ENCODE assay signal across 8 cellular contexts in genomic region chr5:176573564-176574296, GRCh38. TPM values are rescaled to one million over a fixed set of nuclear protein-coding genes. Genes with fewer than 3 reads are reported as not detected.
DNase-seq lines count a peak whose midpoint lies in the region; ATAC-seq and TF ChIP-seq lines count a peak whose summit lies in the region.

No MANE protein-coding gene starts in this region.

- H3K27ac ChIP-seq in SJSA1: no peak overlapping the region
- no peak overlapping the region for H3K27ac ChIP-seq in psoas muscle
- no peak overlapping the region for H3K27ac ChIP-seq in aorta (ENCODE audit: low read depth in 1 of 2, low read length in 2 of 2)

- H3K4me3 ChIP-seq in SJSA1 (no peak overlapping the region), psoas muscle (no peak overlapping the region), aorta (ENCODE audit: low read length in 2 of 2) (no peak overlapping the region)

- no peaks in the 10 kb centered on the region for H3K9me3 ChIP-seq in SJSA1 (replicated peaks)
- H3K9me3 ChIP-seq in psoas muscle: no peaks in the 10 kb centered on the region
- no peaks in the 10 kb centered on the region for H3K9me3 ChIP-seq in aorta (ENCODE audit: control insufficient read depth, low read length)

- peaks cover 10% of the 10 kb centered on the region; the same call in 1 of the 2 replicates for H3K27me3 ChIP-seq in SJSA1 (replicated peaks)
- H3K27me3 ChIP-seq in psoas muscle (ENCODE audit: insufficient read depth in 3 of 3, low read length in 2 of 3): peaks cover 0 to 3% (median 0%) of the 10 kb centered on the region in 3 donors
- H3K27me3 ChIP-seq in aorta (ENCODE audit: control insufficient read depth in 1 of 2, insufficient read depth in 2 of 2, low read length in 1 of 2): no peaks in the 10 kb centered on the region

- no peaks in the 10 kb centered on the region for H3K9me3 Mint-ChIP-seq in activated naive CD4-positive, alpha-beta T cell treated with anti-CD3 and anti-CD28 coated beads for 36 hours

- intact Hi-C loops in activated naive CD4-positive, alpha-beta T cell treated with anti-CD3 and anti-CD28 coated beads for 36 hours (cut with micrococcal nuclease): loop anchor here (1.0 kb wide), 2 partner anchors 46 to 74 kb away; partner anchors contain the start of gene TSPAN17
- intact Hi-C loops in Right ventricle myocardium superior (cut with DNase I) (loop anchor here (10.0 kb wide), 1 partner anchor 71 kb away; the partner anchor contains the start of gene TSPAN17), psoas muscle (cut with DNase I) (loop anchor here (2.0 to 5.0 kb wide), 2 partner anchors 73 to 74 kb away; partner anchors contain the start of gene TSPAN17 (in 2 of the 2)), aorta (cut with DNase I) (no loop called here)

- H3K4me1 ChIP-seq in SJSA1 (replicated peaks): 0 out of 2 replicates have a peak, but pooled peaks cover 3% of the 10 kb centered on the region
- H3K4me1 ChIP-seq in psoas muscle: no peaks in the 10 kb centered on the region
- no peaks in the 10 kb centered on the region for H3K4me1 ChIP-seq in aorta (ENCODE audit: control insufficient read depth in 1 of 2, insufficient read depth in 2 of 2, low read length in 2 of 2)

- no peak overlapping the region for H3K4me3 Mint-ChIP-seq in activated naive CD4-positive, alpha-beta T cell treated with anti-CD3 and anti-CD28 coated beads for 36 hours

- H3K36me3 Mint-ChIP-seq in activated naive CD4-positive, alpha-beta T cell treated with anti-CD3 and anti-CD28 coated beads for 36 hours (ENCODE audit: low read depth): no peaks in the 10 kb centered on the region

- no peak overlapping the region for H3K27ac Mint-ChIP-seq in activated naive CD4-positive, alpha-beta T cell treated with anti-CD3 and anti-CD28 coated beads for 36 hours

- WGBS in psoas muscle, 3 donors: 36 to 41% (median 39%) methylated on average over 16 to 18 of the region's 18 CpGs
- 34 to 36% methylated on average over 18 of the region's 18 CpGs for WGBS in aorta, 2 donors

- H3K36me3 ChIP-seq in SJSA1 (no peaks in the 10 kb centered on the region), psoas muscle (ENCODE audit: insufficient read depth in 1 of 2, low read depth in 1 of 2) (no peaks in the 10 kb centered on the region), aorta (ENCODE audit: control insufficient read depth in 1 of 2, insufficient read depth in 2 of 2, low read length in 1 of 2) (no peaks in the 10 kb centered on the region)

- CTCF ChIA-PET in activated naive CD4-positive, alpha-beta T cell treated with anti-CD3 and anti-CD28 coated beads for 36 hours (lab: Charles Lee): interaction anchor here (0.6 to 2.6 kb wide), 28 partner anchors 8 to 844 kb away, joined by 3 to 19 read pairs (median 3); partner anchors contain the start of genes CDHR2, EIF4E1B, KIAA1191 and SNCB

- peak; percentile 81 for DNase-seq in DMS 273 (lab: John Stamatoyannopoulos, UW; ENCODE audit: unreplicated experiment)
- no peak for DNase-seq in DMS 273 treated with DMSO at 0.1 percent for 48 hours (lab: John Stamatoyannopoulos, UW)
- DNase-seq in SJSA1 (ENCODE audit: low read depth in 1 of 2, low spot score in 2 of 2): peak; percentile 65 to 82
- peak; percentile 81 for DNase-seq in activated naive CD4-positive, alpha-beta T cell treated with anti-CD3 and anti-CD28 coated beads for 36 hours
- peak; percentile 83 for DNase-seq in Right ventricle myocardium superior
- DNase-seq in psoas muscle: peak; percentile 69 to 86
- DNase-seq in aorta: peak; percentile 71 to 91

- peaks cover 3% of the 10 kb centered on the region for H3K4me1 Mint-ChIP-seq in activated naive CD4-positive, alpha-beta T cell treated with anti-CD3 and anti-CD28 coated beads for 36 hours (ENCODE audit: low read depth)

- TF ChIP-seq CTCF in psoas muscle (IDR thresholded peaks at IDR 0.05): peak; percentile 83

- no peaks in the 10 kb centered on the region for H3K27me3 Mint-ChIP-seq in activated naive CD4-positive, alpha-beta T cell treated with anti-CD3 and anti-CD28 coated beads for 36 hours (ENCODE audit: low read depth)

- ATAC-seq in HG03039 (IDR thresholded peaks at IDR 0.05; ENCODE audit: unreplicated experiment) (peak; percentile 64), Right ventricle myocardium superior (ENCODE audit: poor library complexity) (peak; percentile 94), psoas muscle (peak; percentile 81 to 98 (median 92)), aorta (ENCODE audit: low FRiP score) (peak; percentile 74)

RNA-seq across cellular contexts. Expression of gene CDHR2, which starts 24.6 kb away (rescaled TPM):
- not detected in 2 replicates for total RNA-seq in SJSA1 (2014; rRNA removed; shearing (Covaris generic))
- total RNA-seq in activated naive CD4-positive, alpha-beta T cell treated with anti-CD3 and anti-CD28 coated beads for 36 hours: under 1 TPM; 0.19 to 0.35 TPM
- 0.19 TPM for total RNA-seq in Right ventricle myocardium superior
- total RNA-seq in psoas muscle: under 1 TPM in 2 of 4 donors, not detected in 2; 0.13 to 0.30 TPM
- polyA plus RNA-seq in psoas muscle: under 1 TPM in 2 of 3 donors, not detected in 1; 0.03 to 0.16 TPM
- not detected for total RNA-seq in aorta
- polyA plus RNA-seq in aorta: 10 to 100 TPM in 1 of 2 donors, under 1 TPM in 1; 0.08 to 21.5 TPM

RNA-seq across cellular contexts. Expression of gene GPRIN1, which starts 36.2 kb away (rescaled TPM):
- total RNA-seq in SJSA1 (2014; rRNA removed; shearing (Covaris generic)): 15.0 and 15.6 TPM in 2 replicates
- 1 to 10 TPM; 1.4 to 1.5 TPM for total RNA-seq in activated naive CD4-positive, alpha-beta T cell treated with anti-CD3 and anti-CD28 coated beads for 36 hours
- total RNA-seq in Right ventricle myocardium superior: 0.56 TPM
- under 1 TPM; 0.21 to 0.71 (median 0.37) TPM for total RNA-seq in psoas muscle
- 1 to 10 TPM in 1 of 3 donors, under 1 TPM in 2; 0.18 to 1.2 (median 0.23) TPM for polyA plus RNA-seq in psoas muscle
- under 1 TPM; 0.81 to 0.87 TPM for total RNA-seq in aorta
- polyA plus RNA-seq in aorta: under 1 TPM; 0.15 to 0.50 TPM

RNA-seq across cellular contexts. Expression of gene RNF44, which starts 36.5 kb away (rescaled TPM):
- 5.0 and 5.6 TPM in 2 replicates for total RNA-seq in SJSA1 (2014; rRNA removed; shearing (Covaris generic))
- 10 to 100 TPM; 83.3 to 88.3 TPM for total RNA-seq in activated naive CD4-positive, alpha-beta T cell treated with anti-CD3 and anti-CD28 coated beads for 36 hours
- total RNA-seq in Right ventricle myocardium superior (27.8 TPM), psoas muscle (10 to 100 TPM; 14.2 to 22.4 (median 16.5) TPM), aorta (10 to 100 TPM; 23.2 to 40.6 TPM)
- polyA plus RNA-seq in psoas muscle (10 to 100 TPM in 1 of 3 donors, 1 to 10 TPM in 2; 5.6 to 10.1 (median 8.3) TPM), aorta (10 to 100 TPM in 1 of 2 donors, 1 to 10 TPM in 1; 8.5 to 13.4 TPM)

RNA-seq across cellular contexts. Expression of gene SNCB, which starts 56.6 kb away (rescaled TPM):
- total RNA-seq in SJSA1 (2014; rRNA removed; shearing (Covaris generic)): not detected in 2 replicates
- total RNA-seq in activated naive CD4-positive, alpha-beta T cell treated with anti-CD3 and anti-CD28 coated beads for 36 hours: not detected
- total RNA-seq in Right ventricle myocardium superior: not detected
- total RNA-seq in psoas muscle: 1 to 10 TPM in 1 of 4 donors, under 1 TPM in 3; 0.32 to 1.2 (median 0.78) TPM
- under 1 TPM; 0.34 to 0.42 (median 0.38) TPM for polyA plus RNA-seq in psoas muscle
- not detected for total RNA-seq in aorta
- not detected for polyA plus RNA-seq in aorta

RNA-seq across cellular contexts. Expression of gene EIF4E1B, which starts 56.7 kb away (rescaled TPM):
- total RNA-seq in SJSA1 (2014; rRNA removed; shearing (Covaris generic)): not detected in 2 replicates
- not detected for total RNA-seq in activated naive CD4-positive, alpha-beta T cell treated with anti-CD3 and anti-CD28 coated beads for 36 hours
- total RNA-seq in Right ventricle myocardium superior (not detected), psoas muscle (not detected), aorta (not detected)
- polyA plus RNA-seq in psoas muscle (under 1 TPM in 2 of 3 donors, not detected in 1; 0.04 to 0.62 TPM), aorta (not detected)

Comparison
In these comparisons a context has a peak if more than half of its experiments do, and no peak if none do; other contexts are left out.
1. intact Hi-C loops: an anchor here in activated naive CD4-positive, alpha-beta T cell treated with anti-CD3 and anti-CD28 coated beads for 36 hours (1.0 kb wide), Right ventricle myocardium superior (10.0 kb wide) and psoas muscle (2.0 to 5.0 kb wide); none called in aorta.